20 cellular contexts compared by ENCODE assay signal in genomic region chr12:113069751-113070116, GRCh38. TPM values are rescaled to one million over a fixed set of nuclear protein-coding genes. Genes with fewer than 3 reads are reported as not detected.
DNase-seq lines count a peak whose midpoint lies in the region; ATAC-seq and TF ChIP-seq lines count a peak whose summit lies in the region.
"Had no signal": no experiment of that assay in that cellular context is flagged by ENCODE, and none has a peak within 500 bp of the region (broad histone marks: within the 10 kb centered on the region; RNA-seq: fewer than 3 reads in every experiment).

No MANE protein-coding gene starts in this region.

- peaks cover 8% of the 10 kb centered on the region for H3K4me1 ChIP-seq in neural progenitor cell
- H3K4me1 ChIP-seq: SJSA1 had no signal

- no peaks in the 10 kb centered on the region for H3K9me3 ChIP-seq in neural progenitor cell (ENCODE audit: low read depth)
- H3K9me3 ChIP-seq: BE2C, SJSA1 had no signal

- no peak for DNase-seq in activated T-cell treated with anti-CD3 and anti-CD28 coated beads, Interleukin-2, amount 50 U/mL, for 24 hours
- DNase-seq in activated T-cell treated with anti-CD3 and anti-CD28 coated beads, Interleukin-2, amount 50 U/mL, for 1 hour = no peak
- DNase-seq in activated CD8-positive, alpha-beta T cell treated with anti-CD3 and anti-CD28 coated beads, Interleukin-2, amount 10 ng/mL, durations not matched to agents 7 days and 5 days = no peak
- DNase-seq in stimulated activated naive B cell treated with anti-CD40 and anti-IgM and Interleukin-4, amounts not matched to agents 10 μg/mL and 1 μg/mL and 100 μg/mL, for 72 hours = no peak
- no peak for DNase-seq in MCF 10A (ENCODE audit: unreplicated experiment)
- no peak for DNase-seq in stimulated activated CD4-positive, alpha-beta T cell treated with anti-CD3 and anti-CD28 coated beads, Interleukin-2, amount 100 ng/mL, for 48 hours
- no peak for DNase-seq in neural progenitor cell (ENCODE audit: low spot score)
- DNase-seq: BE2C, cortex of kidney, glutamatergic neuron, IMR-90, midbrain, WERI-Rb-1 had no signal

- peaks cover 10% of the 10 kb centered on the region for H3K27me3 ChIP-seq in neural progenitor cell
- H3K27me3 ChIP-seq: BE2C, SJSA1 had no signal

- TF ChIP-seq CTCF in MCF 10A (IDR thresholded peaks at IDR 0.05; ENCODE audit: unreplicated experiment) (no peak), neural progenitor cell (IDR thresholded peaks at IDR 0.05) (no peak)

- H3K4me3 Mint-ChIP-seq in activated T-cell treated with anti-CD3 and anti-CD28 coated beads, Interleukin-2, amount 50 U/mL, for 24 hours = peak overlapping the region; percentile 54
- no peak overlapping the region for H3K4me3 Mint-ChIP-seq in activated CD8-positive, alpha-beta T cell treated with anti-CD3 and anti-CD28 coated beads, Interleukin-2, amount 10 ng/mL, durations not matched to agents 7 days and 5 days
- H3K4me3 Mint-ChIP-seq in stimulated activated naive B cell treated with anti-CD40 and anti-IgM and Interleukin-4, amounts not matched to agents 10 μg/mL and 1 μg/mL and 100 μg/mL, for 72 hours = peak overlapping the region; percentile 68 to 80
- H3K4me3 Mint-ChIP-seq in MCF 10A (ENCODE audit: unreplicated experiment) (no peak overlapping the region), neural progenitor cell (no peak overlapping the region)
- H3K4me3 Mint-ChIP-seq: activated T-helper 1 cell treated with anti-CD3 and anti-CD28 coated beads, Interleukin-12 subunit alpha, Interleukin-12 subunit beta, Interleukin-2, Interleukin-4 antibody, amounts not matched to agents 30 ng/mL and 10 ng/mL and 1 ng/mL, durations not matched to agents 14 hours and 24 hours and 36 hours; GM23338; neural crest cell had no signal

- H3K27me3 Mint-ChIP-seq in activated T-cell treated with anti-CD3 and anti-CD28 coated beads, Interleukin-2, amount 50 U/mL, for 24 hours = no peaks in the 10 kb centered on the region
- H3K27me3 Mint-ChIP-seq in activated CD8-positive, alpha-beta T cell treated with anti-CD3 and anti-CD28 coated beads, Interleukin-2, amount 10 ng/mL, durations not matched to agents 7 days and 5 days (ENCODE audit: low read depth) = no peaks in the 10 kb centered on the region
- H3K27me3 Mint-ChIP-seq in stimulated activated naive B cell treated with anti-CD40 and anti-IgM and Interleukin-4, amounts not matched to agents 10 μg/mL and 1 μg/mL and 100 μg/mL, for 72 hours = no peaks in the 10 kb centered on the region
- H3K27me3 Mint-ChIP-seq in MCF 10A (ENCODE audit: insufficient read depth, unreplicated experiment) (peaks cover 18% of the 10 kb centered on the region), neural progenitor cell (ENCODE audit: insufficient read depth, low read depth) (peaks cover 8% of the 10 kb centered on the region)

- CTCF ChIA-PET in activated CD8-positive, alpha-beta T cell treated with anti-CD3 and anti-CD28 coated beads, Interleukin-2, amount 10 ng/mL, durations not matched to agents 7 days and 5 days (lab: Charles Lee) = interaction anchor here (0.6 to 1.6 kb wide), 3 partner anchors 10 to 28 kb away, joined by 3 to 8 read pairs (median 3); partner anchors contain the start of gene DTX1
- CTCF ChIA-PET in MCF 10A (lab: Yijun Ruan, JAX) = interaction anchor here (1.8 kb wide), 1 partner anchor 76 kb away, joined by 4 read pairs; no protein-coding TSS in a partner anchor

- H3K9ac ChIP-seq in neural progenitor cell = no peak overlapping the region

- POLR2A ChIA-PET in activated CD8-positive, alpha-beta T cell treated with anti-CD3 and anti-CD28 coated beads, Interleukin-2, amount 10 ng/mL, durations not matched to agents 7 days and 5 days (lab: Charles Lee) = no interaction called here
- POLR2A ChIA-PET in MCF 10A (lab: Yijun Ruan, JAX) = no interaction called here

- no peaks in the 10 kb centered on the region for H3F3A ChIP-seq in neural progenitor cell (ENCODE audit: low read depth)

- no peak overlapping the region for H3K27ac ChIP-seq in neural progenitor cell
- H3K27ac ChIP-seq: SJSA1, WERI-Rb-1 had no signal

- peak; percentile 2 for ATAC-seq in HG02588 (IDR thresholded peaks at IDR 0.05; ENCODE audit: unreplicated experiment)
- ATAC-seq in activated CD8-positive, alpha-beta T cell treated with anti-CD3 and anti-CD28 coated beads, Interleukin-2, amount 10 ng/mL, durations not matched to agents 7 days and 5 days = no peak
- ATAC-seq in stimulated activated naive B cell treated with anti-CD40 and anti-IgM and Interleukin-4, amounts not matched to agents 10 μg/mL and 1 μg/mL and 100 μg/mL, for 72 hours (replicated peaks) = no peak
- ATAC-seq: GM23338 had no signal

- no peaks in the 10 kb centered on the region for H3K36me3 Mint-ChIP-seq in activated T-cell treated with anti-CD3 and anti-CD28 coated beads, Interleukin-2, amount 50 U/mL, for 24 hours (ENCODE audit: low read depth)
- H3K36me3 Mint-ChIP-seq in activated CD8-positive, alpha-beta T cell treated with anti-CD3 and anti-CD28 coated beads, Interleukin-2, amount 10 ng/mL, durations not matched to agents 7 days and 5 days (ENCODE audit: low read depth) = no peaks in the 10 kb centered on the region
- H3K36me3 Mint-ChIP-seq in stimulated activated naive B cell treated with anti-CD40 and anti-IgM and Interleukin-4, amounts not matched to agents 10 μg/mL and 1 μg/mL and 100 μg/mL, for 72 hours = peaks cover 68 to 70% of the 10 kb centered on the region in 2 donors
- H3K36me3 Mint-ChIP-seq in MCF 10A (ENCODE audit: insufficient read depth, unreplicated experiment) (no peaks in the 10 kb centered on the region), neural progenitor cell (no peaks in the 10 kb centered on the region)

- H3K79me2 ChIP-seq in neural progenitor cell (ENCODE audit: low read depth) = no peaks in the 10 kb centered on the region

- peaks cover 50% of the 10 kb centered on the region for H4K20me1 ChIP-seq in neural progenitor cell (ENCODE audit: low read depth)

- H3K27ac Mint-ChIP-seq in activated T-cell treated with anti-CD3 and anti-CD28 coated beads, Interleukin-2, amount 50 U/mL, for 24 hours = peak overlapping the region; percentile 93
- peak overlapping the region; percentile 44 for H3K27ac Mint-ChIP-seq in activated CD8-positive, alpha-beta T cell treated with anti-CD3 and anti-CD28 coated beads, Interleukin-2, amount 10 ng/mL, durations not matched to agents 7 days and 5 days
- peak overlapping the region; percentile 97 for H3K27ac Mint-ChIP-seq in stimulated activated naive B cell treated with anti-CD40 and anti-IgM and Interleukin-4, amounts not matched to agents 10 μg/mL and 1 μg/mL and 100 μg/mL, for 72 hours
- H3K27ac Mint-ChIP-seq in MCF 10A (ENCODE audit: low read depth, unreplicated experiment) (no peak overlapping the region), neural progenitor cell (no peak overlapping the region)
- H3K27ac Mint-ChIP-seq: GM23338 had no signal

- intact Hi-C loops in MCF 10A (cut with micrococcal nuclease) = no loop called here

- no peaks in the 10 kb centered on the region for H3K36me3 ChIP-seq in neural progenitor cell
- H3K36me3 ChIP-seq: BE2C, SJSA1, WERI-Rb-1 had no signal

- BruUV-seq in MCF 10A (replicated peaks; lab: Mats Ljungman, UMichigan) = no TSS peak

- H3K4me3 ChIP-seq in neural progenitor cell = no peak overlapping the region
- H3K4me3 ChIP-seq: GM23338, SJSA1 had no signal

- no peaks in the 10 kb centered on the region for H3K9me3 Mint-ChIP-seq in activated T-cell treated with anti-CD3 and anti-CD28 coated beads, Interleukin-2, amount 50 U/mL, for 24 hours
- no peaks in the 10 kb centered on the region for H3K9me3 Mint-ChIP-seq in activated CD8-positive, alpha-beta T cell treated with anti-CD3 and anti-CD28 coated beads, Interleukin-2, amount 10 ng/mL, durations not matched to agents 7 days and 5 days (ENCODE audit: insufficient read depth)
- no peaks in the 10 kb centered on the region for H3K9me3 Mint-ChIP-seq in stimulated activated naive B cell treated with anti-CD40 and anti-IgM and Interleukin-4, amounts not matched to agents 10 μg/mL and 1 μg/mL and 100 μg/mL, for 72 hours
- H3K9me3 Mint-ChIP-seq in MCF 10A (ENCODE audit: unreplicated experiment) = no peaks in the 10 kb centered on the region
- no peaks in the 10 kb centered on the region for H3K9me3 Mint-ChIP-seq in neural progenitor cell
- H3K9me3 Mint-ChIP-seq: activated T-helper 1 cell treated with anti-CD3 and anti-CD28 coated beads, Interleukin-12 subunit alpha, Interleukin-12 subunit beta, Interleukin-2, Interleukin-4 antibody, amounts not matched to agents 30 ng/mL and 10 ng/mL and 1 ng/mL, durations not matched to agents 14 hours and 24 hours and 36 hours; GM23338; neural crest cell had no signal

- peaks cover 46% of the 10 kb centered on the region for H3K4me1 Mint-ChIP-seq in activated T-cell treated with anti-CD3 and anti-CD28 coated beads, Interleukin-2, amount 50 U/mL, for 24 hours (ENCODE audit: low read depth)
- peaks cover 25% of the 10 kb centered on the region for H3K4me1 Mint-ChIP-seq in activated CD8-positive, alpha-beta T cell treated with anti-CD3 and anti-CD28 coated beads, Interleukin-2, amount 10 ng/mL, durations not matched to agents 7 days and 5 days (ENCODE audit: low read depth)
- peaks cover 56 to 77% of the 10 kb centered on the region in 2 donors for H3K4me1 Mint-ChIP-seq in stimulated activated naive B cell treated with anti-CD40 and anti-IgM and Interleukin-4, amounts not matched to agents 10 μg/mL and 1 μg/mL and 100 μg/mL, for 72 hours
- H3K4me1 Mint-ChIP-seq in MCF 10A (ENCODE audit: insufficient read depth, unreplicated experiment) = peaks cover 6% of the 10 kb centered on the region
- peaks cover 16% of the 10 kb centered on the region for H3K4me1 Mint-ChIP-seq in neural progenitor cell

- no peak overlapping the region for H3K4me2 ChIP-seq in neural progenitor cell
- H3K4me2 ChIP-seq: GM23338 had no signal

- H2AFZ ChIP-seq in neural progenitor cell (replicated peaks) = no peak overlapping the region
- H2AFZ ChIP-seq: GM23338 had no signal

RNA-seq across cellular contexts. Expression of gene DTX1, which starts 13.2 kb away (rescaled TPM):
- total RNA-seq in activated CD8-positive, alpha-beta T cell treated with anti-CD3 and anti-CD28 coated beads, Interleukin-2, amount 10 ng/mL, durations not matched to agents 7 days and 5 days = not detected
- total RNA-seq in MCF 10A (2022) (not detected in 2 replicates), neural progenitor cell (ENCODE audit: low replicate concordance) (0.49 and 5.2 TPM in 2 replicates)
- total RNA-seq: IMR-90; pulmonary artery endothelial cell; SJSA1; T-helper 2 cell treated with Interferon-gamma antibody and Interleukin-4, amounts not matched to agents 100 ng/mL and 5 ng/mL, for 36 hours had no signal

Comparison
In these comparisons a context has a peak if more than half of its experiments do, and no peak if none do; other contexts are left out.
1. H3K27ac Mint-ChIP-seq: peak in activated T-cell treated with anti-CD3 and anti-CD28 coated beads, Interleukin-2, amount 50 U/mL, for 24 hours (single experiment), activated CD8-positive, alpha-beta T cell treated with anti-CD3 and anti-CD28 coated beads, Interleukin-2, amount 10 ng/mL, durations not matched to agents 7 days and 5 days (single experiment) and stimulated activated naive B cell treated with anti-CD40 and anti-IgM and Interleukin-4, amounts not matched to agents 10 μg/mL and 1 μg/mL and 100 μg/mL, for 72 hours (single experiment); none in MCF 10A (single experiment) and neural progenitor cell (single experiment).
2. H3K4me3 Mint-ChIP-seq: peak in activated T-cell treated with anti-CD3 and anti-CD28 coated beads, Interleukin-2, amount 50 U/mL, for 24 hours (single experiment) and stimulated activated naive B cell treated with anti-CD40 and anti-IgM and Interleukin-4, amounts not matched to agents 10 μg/mL and 1 μg/mL and 100 μg/mL, for 72 hours (2 of 2); none in activated CD8-positive, alpha-beta T cell treated with anti-CD3 and anti-CD28 coated beads, Interleukin-2, amount 10 ng/mL, durations not matched to agents 7 days and 5 days (single experiment), MCF 10A (single experiment) and neural progenitor cell (single experiment).